ENCODE assay signal across 1 cellular context in the genomic region with DNA sequence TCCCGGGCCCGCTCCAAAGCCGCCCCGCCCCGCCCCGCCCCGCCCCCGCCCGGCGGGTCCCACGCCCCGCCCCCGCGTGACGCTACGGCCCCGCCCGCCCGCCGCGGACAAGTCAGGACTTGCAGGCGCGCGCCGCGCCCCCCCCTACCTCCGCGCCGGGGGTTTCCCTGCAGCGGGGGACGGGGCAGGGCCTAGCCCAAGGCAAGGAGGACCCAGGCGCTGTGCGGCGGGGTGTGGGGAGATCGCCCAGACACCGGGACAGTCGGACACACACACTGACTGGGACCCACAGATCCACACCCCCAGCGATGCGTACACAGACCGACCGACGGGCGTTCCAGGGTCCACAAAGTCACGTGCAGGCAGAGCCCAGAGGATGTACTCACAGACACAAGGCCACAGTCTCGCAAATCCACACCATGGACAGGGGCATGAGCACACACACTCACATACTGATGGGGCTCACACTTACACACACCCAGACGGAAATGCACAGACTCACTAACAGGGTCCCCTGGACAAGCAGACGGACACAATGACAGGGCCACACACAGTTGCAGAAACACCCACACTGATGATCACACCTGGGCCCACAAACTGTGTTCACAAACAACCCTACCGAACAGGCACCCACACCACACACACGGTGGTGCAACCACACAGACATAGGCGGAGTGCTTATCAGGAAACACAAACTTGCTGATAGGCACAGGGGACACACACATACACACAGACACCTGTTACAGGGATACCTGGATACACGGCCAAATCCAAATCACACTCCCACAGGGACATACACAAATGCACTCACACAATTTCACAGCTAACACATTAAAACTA.
TF ChIP-seq lines count a peak whose summit lies in the region.

No MANE protein-coding gene starts in this region.

TF ChIP-seq in H1, 55 proteins besides CTCF, POLR2A, EP300 and RAD21:
- TF ChIP-seq ASH2L (IDR thresholded peaks at IDR 0.05; ENCODE audit: low read length): peak; percentile 35
- TF ChIP-seq RXRA (IDR thresholded peaks at IDR 0.05; ENCODE audit: insufficient read depth, low read depth, low read length): no peak
- peak; percentile 4 for TF ChIP-seq KDM4A (IDR thresholded peaks at IDR 0.05; ENCODE audit: low read depth, low read length, severe bottlenecking)
- no peak for TF ChIP-seq SP1 (IDR thresholded peaks at IDR 0.05; ENCODE audit: low read depth, low read length)
- TF ChIP-seq, protein P1, sequence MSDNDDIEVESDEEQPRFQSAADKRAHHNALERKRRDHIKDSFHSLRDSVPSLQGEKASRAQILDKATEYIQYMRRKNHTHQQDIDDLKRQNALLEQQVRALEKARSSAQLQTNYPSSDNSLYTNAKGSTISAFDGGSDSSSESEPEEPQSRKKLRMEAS (IDR thresholded peaks at IDR 0.05): peak; percentile 58
- TF ChIP-seq CREB1 (IDR thresholded peaks at IDR 0.05): peak; percentile 61; the same call in 1 of the 2 replicates
- TF ChIP-seq, protein P2, sequence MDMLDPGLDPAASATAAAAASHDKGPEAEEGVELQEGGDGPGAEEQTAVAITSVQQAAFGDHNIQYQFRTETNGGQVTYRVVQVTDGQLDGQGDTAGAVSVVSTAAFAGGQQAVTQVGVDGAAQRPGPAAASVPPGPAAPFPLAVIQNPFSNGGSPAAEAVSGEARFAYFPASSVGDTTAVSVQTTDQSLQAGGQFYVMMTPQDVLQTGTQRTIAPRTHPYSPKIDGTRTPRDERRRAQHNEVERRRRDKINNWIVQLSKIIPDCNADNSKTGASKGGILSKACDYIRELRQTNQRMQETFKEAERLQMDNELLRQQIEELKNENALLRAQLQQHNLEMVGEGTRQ (IDR thresholded peaks at IDR 0.05; ENCODE audit: low read length): peak; percentile 12; the same call in 1 of the 2 replicates
- no peak for TF ChIP-seq CHD2 (IDR thresholded peaks at IDR 0.05; ENCODE audit: low read length)
- 0 out of 2 replicates have a peak, but pooled peaks have one; percentile 44 for TF ChIP-seq TBP (IDR thresholded peaks at IDR 0.05; ENCODE audit: low read depth, low read length)
